In the genomic region with DNA sequence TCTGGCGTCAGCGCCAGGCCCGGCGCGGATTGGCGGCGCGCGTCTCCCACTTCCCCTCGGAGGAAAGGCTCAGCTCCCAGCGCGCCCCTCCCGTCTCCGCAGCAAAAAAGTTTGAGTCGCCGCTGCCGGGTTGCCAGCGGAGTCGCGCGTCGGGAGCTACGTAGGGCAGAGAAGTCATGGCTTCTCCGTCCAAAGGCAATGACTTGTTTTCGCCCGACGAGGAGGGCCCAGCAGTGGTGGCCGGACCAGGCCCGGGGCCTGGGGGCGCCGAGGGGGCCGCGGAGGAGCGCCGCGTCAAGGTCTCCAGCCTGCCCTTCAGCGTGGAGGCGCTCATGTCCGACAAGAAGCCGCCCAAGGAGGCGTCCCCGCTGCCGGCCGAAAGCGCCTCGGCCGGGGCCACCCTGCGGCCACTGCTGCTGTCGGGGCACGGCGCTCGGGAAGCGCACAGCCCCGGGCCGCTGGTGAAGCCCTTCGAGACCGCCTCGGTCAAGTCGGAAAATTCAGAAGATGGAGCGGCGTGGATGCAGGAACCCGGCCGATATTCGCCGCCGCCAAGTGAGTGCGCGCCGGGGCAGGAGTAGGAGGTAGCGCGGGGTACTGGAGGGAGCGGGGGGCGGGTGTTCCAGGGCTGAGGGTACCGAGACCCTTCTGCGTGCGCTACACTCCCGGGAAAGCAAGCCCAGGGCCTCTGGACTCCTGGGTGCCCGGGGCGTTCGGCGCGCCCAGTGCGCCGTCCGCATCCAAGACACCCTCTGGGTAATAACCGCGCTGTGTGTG, we compare ENCODE assay signal across 8 cellular contexts. TPM values are rescaled to one million over a fixed set of nuclear protein-coding genes. Genes with fewer than 3 reads are reported as not detected.
DNase-seq lines count a peak whose midpoint lies in the region; ATAC-seq and TF ChIP-seq lines count a peak whose summit lies in the region.

MSX2 (plus strand) TSS at position 99 of the 777 bp plus-strand sequence; CDS start at position 177, 78 bp downstream.

- H3K27me3 ChIP-seq in CD4-positive, alpha-beta T cell (ENCODE audit: control insufficient read depth, insufficient read depth, low read length), result peaks cover 92% of the 10 kb centered on the region
- peaks cover 33 to 97% (median 59%) of the 10 kb centered on the region in 9 donors for H3K27me3 ChIP-seq in heart left ventricle
- H3K27me3 ChIP-seq in ovary, result no peaks in the 10 kb centered on the region
- peaks cover 0 to 3% of the 10 kb centered on the region in 2 donors for H3K27me3 ChIP-seq in aorta (ENCODE audit: control insufficient read depth in 1 of 2, insufficient read depth in 2 of 2, low read length in 1 of 2)

- TF ChIP-seq POLR2A in heart left ventricle (IDR thresholded peaks at IDR 0.05), result peak; percentile 27 to 76
- no peak for TF ChIP-seq POLR2A in ovary (IDR thresholded peaks at IDR 0.05)

- H3K4me3 ChIP-seq in heart left ventricle (peak within 1 kb of the TSS; percentile 43 to 90 (median 60)), ovary (peak within 1 kb of the TSS; percentile 46), aorta (ENCODE audit: low read length in 2 of 2) (peak within 1 kb of the TSS; percentile 21 to 61)

- intact Hi-C loops in CD4-positive, alpha-beta T cell (cut with DNase I, micrococcal nuclease), result no loop called here
- intact Hi-C loops in heart left ventricle (cut with DNase I) (no loop called here), ovary (cut with DNase I) (no loop called here), aorta (cut with DNase I) (loop anchor here (5.0 to 10.0 kb wide), 3 partner anchors 170 to 307 kb away; no protein-coding TSS in a partner anchor)

- DNase-seq in CD4-positive, alpha-beta T cell, result peak in 4 of 10 experiments; percentile 4 to 23 (median 10)
- peak; percentile 90 for DNase-seq in NCI-H460 (ENCODE audit: extremely low read depth, low read depth)
- peak; percentile 73 for DNase-seq in amniotic stem cell (lab: John Stamatoyannopoulos, UW)
- peak; percentile 88 to 92 (median 90) for DNase-seq in heart left ventricle
- peak; percentile 31 to 78 (median 55) for DNase-seq in ovary
- DNase-seq in aorta, result peak; percentile 91 to 96
- no peak for DNase-seq in NCI-H1105 treated with DMSO at 0.1 percent for 48 hours (lab: John Stamatoyannopoulos, UW)
- DNase-seq in UCSD-AML1 (lab: John Stamatoyannopoulos, UW; ENCODE audit: unreplicated experiment), result no peak

- CTCF ChIA-PET in CD4-positive, alpha-beta T cell (lab: Charles Lee), result no interaction called here

- peaks cover 89% of the 10 kb centered on the region for H3K27me3 Mint-ChIP-seq in CD4-positive, alpha-beta T cell

- peak; percentile 72 for ATAC-seq in CD4-positive, alpha-beta T cell (ENCODE audit: poor library complexity)
- peak; percentile 98 to 99 (median 98) for ATAC-seq in heart left ventricle
- peak; percentile 95 for ATAC-seq in aorta (ENCODE audit: low FRiP score)

- H3K4me1 Mint-ChIP-seq in CD4-positive, alpha-beta T cell (ENCODE audit: low read depth), result peaks cover 26% of the 10 kb centered on the region

- no peak for TF ChIP-seq CTCF in CD4-positive, alpha-beta T cell (IDR thresholded peaks at IDR 0.05)
- TF ChIP-seq CTCF in heart left ventricle (IDR thresholded peaks at IDR 0.05) (no peak), ovary (IDR thresholded peaks at IDR 0.05) (no peak)

- 0 to 2% (median 1%) methylated on average over 48 to 87 of the region's 87 CpGs for WGBS in heart left ventricle, 4 donors
- WGBS in ovary, 3 donors, result 1 to 4% (median 1%) methylated on average over 57 to 87 of the region's 87 CpGs
- WGBS in aorta, 2 donors, result 1 to 2% methylated on average over 70 to 87 of the region's 87 CpGs

- H3K27ac ChIP-seq in CD4-positive, alpha-beta T cell (ENCODE audit: low read depth, low read length), result no peak within 1 kb of the TSS
- H3K27ac ChIP-seq in heart left ventricle (peak within 1 kb of the TSS in 11 of 12 donors; percentile 51 to 82 (median 70)), ovary (no peak within 1 kb of the TSS), aorta (ENCODE audit: low read depth in 1 of 2, low read length in 2 of 2) (no peak within 1 kb of the TSS)

- no peak within 1 kb of the TSS for H3K27ac Mint-ChIP-seq in CD4-positive, alpha-beta T cell

- POLR2A ChIA-PET in CD4-positive, alpha-beta T cell (lab: Charles Lee), result no interaction called here

- no peaks in the 10 kb centered on the region for H3K36me3 Mint-ChIP-seq in CD4-positive, alpha-beta T cell (ENCODE audit: low read depth)

- TF ChIP-seq EP300 in ovary (IDR thresholded peaks at IDR 0.05), result no peak

- H3K36me3 ChIP-seq in heart left ventricle (peaks cover 0 to 7% (median 0%) of the 10 kb centered on the region in 9 donors), ovary (no peaks in the 10 kb centered on the region), aorta (ENCODE audit: control insufficient read depth in 1 of 2, insufficient read depth in 2 of 2, low read length in 1 of 2) (no peaks in the 10 kb centered on the region)

- H3K4me3 Mint-ChIP-seq in CD4-positive, alpha-beta T cell, result peak within 1 kb of the TSS; percentile 60

- no peaks in the 10 kb centered on the region for H3K9me3 Mint-ChIP-seq in CD4-positive, alpha-beta T cell

- no peaks in the 10 kb centered on the region for H3K9me3 ChIP-seq in CD4-positive, alpha-beta T cell (ENCODE audit: control insufficient read depth, low read length)
- no peaks in the 10 kb centered on the region for H3K9me3 ChIP-seq in heart left ventricle
- no peaks in the 10 kb centered on the region for H3K9me3 ChIP-seq in ovary
- no peaks in the 10 kb centered on the region for H3K9me3 ChIP-seq in aorta (ENCODE audit: control insufficient read depth, low read length)

- H3K4me1 ChIP-seq in heart left ventricle (peaks cover 0 to 35% (median 6%) of the 10 kb centered on the region in 12 donors), ovary (ENCODE audit: insufficient read depth) (peaks cover 3% of the 10 kb centered on the region), aorta (ENCODE audit: control insufficient read depth in 1 of 2, insufficient read depth in 2 of 2, low read length in 2 of 2) (no peaks in the 10 kb centered on the region)

RNA-seq across cellular contexts. Expression of gene MSX2, which starts in this region (rescaled TPM):
- total RNA-seq in CD4-positive, alpha-beta T cell, result under 1 TPM; 0.30 to 0.31 TPM
- 11.7 TPM in 2 replicates for total RNA-seq in NCI-H460 (2014; rRNA removed; shearing (Covaris generic))
- polyA plus RNA-seq in NCI-H460 (2014; cell fraction: nucleus; rRNA removed), result 12.1 and 21.4 TPM in 2 replicates
- total RNA-seq in heart left ventricle (1 to 10 TPM; 1.4 to 5.3 (median 2.0) TPM), ovary (under 1 TPM in 4 of 7 donors, not detected in 3; 0.24 to 0.80 (median 0.43) TPM), aorta (1 to 10 TPM; 1.3 to 2.9 TPM)
- polyA plus RNA-seq in heart left ventricle (under 1 TPM; 0.73 to 0.80 TPM), ovary (under 1 TPM; 0.41 to 0.83 TPM), aorta (1 to 10 TPM in 1 of 2 donors, under 1 TPM in 1; 0.82 to 1.0 TPM)

Comparison
In these comparisons a context has a peak if more than half of its experiments do, and no peak if none do; other contexts are left out.
1. Peak in ATAC-seq in CD4-positive, alpha-beta T cell; RNA of the gene not detected or under 1 TPM.
2. Peak in DNase-seq and H3K4me3 ChIP-seq in ovary; RNA of the gene not detected or under 1 TPM.
3. DNase-seq: peak in NCI-H460 (single experiment), amniotic stem cell (single experiment), heart left ventricle (5 of 5) and aorta (2 of 2); none in NCI-H1105 treated with DMSO at 0.1 percent for 48 hours (single experiment) and UCSD-AML1 (single experiment).
4. H3K27ac ChIP-seq: peak in heart left ventricle (11 of 12); none in CD4-positive, alpha-beta T cell (single experiment), ovary (0 of 2) and aorta (0 of 2).
5. intact Hi-C loops: an anchor here in aorta (5.0 to 10.0 kb wide); none called in CD4-positive, alpha-beta T cell, heart left ventricle and ovary.
6. Peak in every context shown above with its lines, with median percentiles within 50 percentile points of each other: ATAC-seq and H3K4me3 ChIP-seq.